Comparison of ENCODE assay signal across 8 cellular contexts in genomic region chr7:148940702-148941597, GRCh38. TPM values are rescaled to one million over a fixed set of nuclear protein-coding genes. Genes with fewer than 3 reads are reported as not detected.
DNase-seq lines count a peak whose midpoint lies in the region; ATAC-seq and TF ChIP-seq lines count a peak whose summit lies in the region.

No MANE protein-coding gene starts in this region.

- H3K4me3 Mint-ChIP-seq in activated naive CD8-positive, alpha-beta T cell = peak overlapping the region; percentile 96
- peak overlapping the region; percentile 90 for H3K4me3 Mint-ChIP-seq in osteocyte (ENCODE audit: unreplicated experiment)

- H3K4me3 ChIP-seq in GM08714 (ENCODE audit: low read length) (peak overlapping the region; percentile 94), HFF-Myc (replicated peaks; ENCODE audit: low read depth, low read length) (peak overlapping the region; percentile 71), thyroid gland (replicated peaks in 1 of 3) (peak overlapping the region; percentile 15 to 75 (median 67))

- no peaks in the 10 kb centered on the region for H3K27me3 Mint-ChIP-seq in activated naive CD8-positive, alpha-beta T cell
- H3K27me3 Mint-ChIP-seq in osteocyte (ENCODE audit: unreplicated experiment) = no peaks in the 10 kb centered on the region

- H3K4me1 ChIP-seq in thyroid gland = peaks cover 0 to 5% of the 10 kb centered on the region in 2 donors

- no peaks in the 10 kb centered on the region for H3K27me3 ChIP-seq in thyroid gland

- H3K4me1 Mint-ChIP-seq in activated naive CD8-positive, alpha-beta T cell (ENCODE audit: low read depth) = peaks cover 20% of the 10 kb centered on the region
- H3K4me1 Mint-ChIP-seq in osteocyte (ENCODE audit: unreplicated experiment) = peaks cover 12% of the 10 kb centered on the region

- TF ChIP-seq CTCF in HFF-Myc (IDR thresholded peaks at IDR 0.05; ENCODE audit: low read depth, low read length, missing control alignments) = no peak
- no peak for TF ChIP-seq CTCF in osteocyte (IDR thresholded peaks at IDR 0.05)
- TF ChIP-seq CTCF in thyroid gland (IDR thresholded peaks at IDR 0.05) = peak in 1 of 6 experiments; percentile 2

- peak overlapping the region; percentile 65 to 89 (median 87) for H3K27ac ChIP-seq in thyroid gland

- no peaks in the 10 kb centered on the region for H3K36me3 Mint-ChIP-seq in activated naive CD8-positive, alpha-beta T cell
- H3K36me3 Mint-ChIP-seq in osteocyte (ENCODE audit: unreplicated experiment) = no peaks in the 10 kb centered on the region

- intact Hi-C loops in head of caudate nucleus (cut with DNase I) (loop anchor here (10.0 kb wide), 1 partner anchor 56 kb away; the partner anchor contains the start of gene EZH2), thyroid gland (cut with DNase I) (loop anchor here (10.0 kb wide), 1 partner anchor 56 kb away; the partner anchor contains the start of gene EZH2)

- WGBS in thyroid gland, 2 donors = 1 to 2% methylated on average over 26 to 34 of the region's 43 CpGs

- TF ChIP-seq POLR2A in thyroid gland (IDR thresholded peaks at IDR 0.05) = peak in 1 of 2 donors; percentile 49

- H3K36me3 ChIP-seq in thyroid gland = no peaks in the 10 kb centered on the region

- peak overlapping the region; percentile 100 for H3K27ac Mint-ChIP-seq in activated naive CD8-positive, alpha-beta T cell
- H3K27ac Mint-ChIP-seq in osteocyte (ENCODE audit: unreplicated experiment) = peak overlapping the region; percentile 97

- DNase-seq in HFF-Myc (ENCODE audit: extremely low read depth, low read depth) (peak; percentile 79), NAMALWA (ENCODE audit: low spot score) (peak; percentile 95), head of caudate nucleus (peak; percentile 41 to 86 (median 71)), osteocyte (ENCODE audit: extremely low spot score, unreplicated experiment) (peak; percentile 92), thyroid gland (peak; percentile 83 to 87)

- no peaks in the 10 kb centered on the region for H3K9me3 ChIP-seq in thyroid gland

- no peaks in the 10 kb centered on the region for H3K9me3 Mint-ChIP-seq in activated naive CD8-positive, alpha-beta T cell (ENCODE audit: low read depth)
- H3K9me3 Mint-ChIP-seq in osteocyte (ENCODE audit: unreplicated experiment) = no peaks in the 10 kb centered on the region

- ATAC-seq in SK-N-SH treated with all-trans-retinoic acid at 6 μM for 48 hours = peak; percentile 83

TF ChIP-seq in SK-N-SH treated with all-trans-retinoic acid at 6 μM for 48 hours, 23 proteins besides CTCF, POLR2A, EP300 and RAD21:
- TF ChIP-seq CREB5 (CRISPR knock-in tag; IDR thresholded peaks at IDR 0.05; ENCODE audit: low read depth) (no peak), CSDC2 (CRISPR knock-in tag; IDR thresholded peaks at IDR 0.05) (no peak), TOX (CRISPR knock-in tag; IDR thresholded peaks at IDR 0.05; ENCODE audit: borderline replicate concordance) (no peak), SNAI2 (CRISPR knock-in tag; IDR thresholded peaks at IDR 0.05) (0 out of 2 replicates have a peak, but pooled peaks have one; percentile 22), TSHZ2 (CRISPR knock-in tag; IDR thresholded peaks at IDR 0.05) (peak; percentile 67), ISL1 (CRISPR knock-in tag; IDR thresholded peaks at IDR 0.05) (peak; percentile 22; the same call in 1 of the 2 replicates), TCF4 (CRISPR knock-in tag; IDR thresholded peaks at IDR 0.05; ENCODE audit: borderline replicate concordance) (no peak), ZNF70 (CRISPR knock-in tag; IDR thresholded peaks at IDR 0.05) (no peak)

RNA-seq across cellular contexts. Expression of gene EZH2, which starts 56.9 kb away (rescaled TPM):
- total RNA-seq in osteocyte (13.0 and 14.9 TPM in 2 replicates), thyroid gland (1 to 10 TPM in 1 of 4 donors, under 1 TPM in 3; 0.75 to 1.1 (median 0.86) TPM)

Comparison
In these comparisons a context has a peak if more than half of its experiments do, and no peak if none do; other contexts are left out.
1. Peak in every context shown above with its lines: DNase-seq, ATAC-seq, H3K4me3 ChIP-seq and H3K27ac ChIP-seq.